ENCODE assay signal across 10 cellular contexts in the genomic region with DNA sequence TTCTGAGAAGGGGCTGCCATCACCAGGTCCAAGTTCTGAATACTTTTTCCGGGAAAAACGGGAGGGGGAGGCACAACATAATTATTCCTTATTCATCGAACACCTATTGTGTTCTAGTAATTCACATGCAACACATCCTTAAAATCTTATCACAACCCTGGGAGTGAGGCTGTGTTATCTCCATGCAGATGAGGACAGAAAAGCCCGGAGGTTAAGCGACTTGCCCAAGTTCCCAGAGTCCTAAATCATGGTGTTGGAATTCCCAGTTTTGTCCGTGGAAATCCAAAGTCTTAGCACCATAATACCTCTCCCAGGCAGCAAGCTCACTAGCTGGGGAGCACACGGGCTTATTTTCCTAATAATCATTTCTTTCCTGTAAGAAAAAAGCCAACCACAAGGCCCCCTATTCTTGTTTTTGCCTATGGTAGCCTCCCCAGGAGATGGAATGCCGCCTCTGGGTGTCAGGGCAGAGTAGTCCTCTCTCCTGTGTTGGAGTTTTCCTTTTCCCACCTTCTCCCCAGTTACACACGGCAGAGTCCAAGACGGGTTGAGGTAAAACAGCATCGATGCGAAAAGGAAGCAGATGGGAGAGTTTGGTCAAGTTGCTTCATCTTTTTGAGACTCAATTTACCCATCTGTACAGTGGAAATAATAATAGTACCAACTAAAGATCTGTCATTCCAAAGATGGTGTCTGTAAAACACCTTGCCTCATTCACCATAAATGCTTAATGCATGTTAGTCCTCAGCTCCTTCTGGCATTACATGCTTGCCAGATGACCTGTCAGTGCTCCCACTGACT.
DNase-seq lines count a peak whose midpoint lies in the region; ATAC-seq and TF ChIP-seq lines count a peak whose summit lies in the region.
"Had no signal": no experiment of that assay in that cellular context is flagged by ENCODE, and none has a peak within 500 bp of the region (broad histone marks: within the 10 kb centered on the region; RNA-seq: fewer than 3 reads in every experiment).

No MANE protein-coding gene starts in this region.

- peak overlapping the region; percentile 45 to 91 (median 70) for H3K4me3 ChIP-seq in heart left ventricle
- peak overlapping the region; percentile 45 for H3K4me3 ChIP-seq in ectodermal cell (ENCODE audit: insufficient read depth, low read depth, low read length)
- peak overlapping the region; percentile 59 to 75 for H3K4me3 ChIP-seq in muscle layer of duodenum (ENCODE audit: low read depth in 1 of 2, low read length in 2 of 2)
- H3K4me3 ChIP-seq in uterus = peak overlapping the region; percentile 38 to 49
- no peak overlapping the region for H3K4me3 ChIP-seq in body of pancreas

- H3K36me3 ChIP-seq in heart left ventricle (no peaks in the 10 kb centered on the region), ectodermal cell (ENCODE audit: control insufficient read depth, insufficient read depth, low read length) (no peaks in the 10 kb centered on the region), muscle layer of duodenum (ENCODE audit: control insufficient read depth in 1 of 2, insufficient read depth in 2 of 2, low read length in 2 of 2) (no peaks in the 10 kb centered on the region), uterus (no peaks in the 10 kb centered on the region), body of pancreas (replicated peaks in 1 of 2; ENCODE audit: insufficient read depth in 1 of 2, low read depth in 2 of 2) (no peaks in the 10 kb centered on the region)

- H3K27ac ChIP-seq in heart left ventricle (peak overlapping the region in 2 of 12 donors; percentile 43 to 56), ectodermal cell (ENCODE audit: insufficient read depth, low read depth, low read length, poor library complexity, severe bottlenecking) (no peak overlapping the region), muscle layer of duodenum (ENCODE audit: low read length) (no peak overlapping the region), uterus (no peak overlapping the region), body of pancreas (no peak overlapping the region)

- DNase-seq in heart left ventricle = no peak
- no peak for DNase-seq in Right ventricle myocardium superior
- no peak for DNase-seq in uterus
- DNase-seq in body of pancreas = no peak
- no peak for DNase-seq in GM13976 (ENCODE audit: low spot score)
- no peak for DNase-seq in NCI-H1105 (lab: John Stamatoyannopoulos, UW)
- DNase-seq: activated T-cell treated with anti-CD3 and anti-CD28 coated beads, Interleukin-2, amount 50 U/mL, for 72 hours; CD4-positive, CD25-positive, alpha-beta regulatory T cell had no signal

- no peak for ATAC-seq in heart left ventricle
- ATAC-seq in Right ventricle myocardium superior (ENCODE audit: poor library complexity) = no peak
- no peak for ATAC-seq in body of pancreas

- H3K4me1 ChIP-seq in heart left ventricle (peaks cover 0 to 36% (median 20%) of the 10 kb centered on the region in 12 donors), ectodermal cell (ENCODE audit: control insufficient read depth, insufficient read depth, low read length) (peaks cover 8% of the 10 kb centered on the region), muscle layer of duodenum (ENCODE audit: control insufficient read depth in 1 of 2, insufficient read depth in 2 of 2, low read length in 2 of 2) (peaks cover 4 to 16% of the 10 kb centered on the region in 2 donors), uterus (peaks cover 0 to 17% of the 10 kb centered on the region in 2 donors), body of pancreas (peaks cover 11% of the 10 kb centered on the region)

- H3K9me3 ChIP-seq in heart left ventricle (no peaks in the 10 kb centered on the region), ectodermal cell (ENCODE audit: control insufficient read depth, low read length) (no peaks in the 10 kb centered on the region), muscle layer of duodenum (ENCODE audit: control insufficient read depth in 1 of 2, low read length in 2 of 2) (no peaks in the 10 kb centered on the region), uterus (no peaks in the 10 kb centered on the region), body of pancreas (no peaks in the 10 kb centered on the region)

- WGBS in heart left ventricle, 4 donors = 32 to 46% (median 40%) methylated on average over 12 of the region's 12 CpGs
- WGBS in ectodermal cell, 2 experiments = 45 to 50% methylated on average over 12 of the region's 12 CpGs
- WGBS in body of pancreas, 2 donors = 48 to 50% methylated on average over 12 of the region's 12 CpGs

- TF ChIP-seq CTCF in heart left ventricle (IDR thresholded peaks at IDR 0.05) = no peak
- no peak for TF ChIP-seq CTCF in uterus (IDR thresholded peaks at IDR 0.05)
- no peak for TF ChIP-seq CTCF in body of pancreas (IDR thresholded peaks at IDR 0.05)
- no peak for TF ChIP-seq CTCF in GM13976 (IDR thresholded peaks at IDR 0.05; ENCODE audit: borderline replicate concordance, control extremely low read depth, extremely low read depth, insufficient read depth, missing control alignments)

- intact Hi-C loops in heart left ventricle (cut with DNase I) = loop anchor here in 8 of 10 donors (1.0 to 2.0 kb wide), 3 partner anchors 95 to 102 kb away; no protein-coding TSS in a partner anchor
- intact Hi-C loops in Right ventricle myocardium superior (cut with DNase I) = loop anchor here (5.0 kb wide), 1 partner anchor 97 kb away; no protein-coding TSS in a partner anchor
- intact Hi-C loops in uterus (cut with DNase I; ENCODE audit: low total_unique reads) = loop anchor here (10.0 kb wide), 1 partner anchor 99 kb away; no protein-coding TSS in a partner anchor
- intact Hi-C loops in body of pancreas (cut with DNase I) = no loop called here

- H3K27me3 ChIP-seq in heart left ventricle = peaks cover 0 to 33% (median 8%) of the 10 kb centered on the region in 9 donors
- H3K27me3 ChIP-seq in ectodermal cell (ENCODE audit: control insufficient read depth, insufficient read depth, low read length, poor library complexity, severe bottlenecking) = peaks cover 36% of the 10 kb centered on the region
- H3K27me3 ChIP-seq in muscle layer of duodenum (ENCODE audit: low read depth, low read length) = peaks cover 6% of the 10 kb centered on the region
- H3K27me3 ChIP-seq in uterus = no peaks in the 10 kb centered on the region
- no peaks in the 10 kb centered on the region for H3K27me3 ChIP-seq in body of pancreas

- in situ Hi-C loops in GM13976 (cut with MboI; ENCODE audit: low sequenced_read_pairs, unreplicated experiment) = no loop called here

- TF ChIP-seq POLR2A in heart left ventricle (IDR thresholded peaks at IDR 0.05) (no peak), uterus (IDR thresholded peaks at IDR 0.05) (no peak), body of pancreas (IDR thresholded peaks at IDR 0.05) (no peak)

Comparison
In these comparisons a context has a peak if more than half of its experiments do, and no peak if none do; other contexts are left out.
1. H3K4me3 ChIP-seq: peak in heart left ventricle (12 of 12), ectodermal cell (single experiment), muscle layer of duodenum (2 of 2) and uterus (2 of 2); none in body of pancreas (0 of 2).